10 cellular contexts compared by ENCODE assay signal in the genomic region with DNA sequence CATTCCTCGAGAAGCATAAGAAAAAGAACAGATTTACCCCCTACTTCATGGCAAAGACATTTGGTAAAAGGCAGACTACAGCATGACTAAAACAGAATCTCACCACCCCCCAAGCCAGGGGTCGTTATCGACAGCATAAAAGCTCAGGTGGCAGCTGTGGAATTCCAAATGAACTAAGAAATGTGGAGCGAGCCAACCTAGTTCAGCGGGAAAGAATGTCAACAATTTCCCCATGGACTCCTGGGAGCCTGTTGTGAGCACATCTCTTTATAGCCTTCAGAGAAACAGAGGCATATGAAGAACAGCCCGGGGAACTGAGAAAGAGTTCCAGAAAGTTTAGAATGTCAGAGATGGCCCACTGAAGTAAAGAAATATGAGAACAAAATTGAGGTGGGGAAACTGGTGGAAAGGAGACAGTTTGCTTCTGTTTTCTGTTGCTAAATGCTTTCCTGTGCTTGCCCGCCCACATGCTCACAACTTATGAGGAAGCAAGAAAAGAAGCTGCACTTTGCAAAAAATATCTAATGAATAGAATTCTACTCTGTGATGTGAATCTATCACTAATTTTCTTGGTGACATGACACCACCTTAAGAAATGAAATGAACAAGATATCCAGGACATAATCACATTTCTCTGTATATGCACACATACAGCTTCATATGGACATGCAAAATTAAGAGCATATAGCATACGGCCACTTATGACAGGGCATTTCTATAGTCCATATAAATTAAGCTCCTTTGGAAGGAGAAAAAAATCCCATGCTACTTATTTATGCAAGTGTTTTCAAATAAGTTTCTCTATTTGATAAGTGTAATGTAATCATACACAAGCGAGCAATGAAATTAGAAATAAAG.
DNase-seq lines count a peak whose midpoint lies in the region; ATAC-seq, FAIRE-seq and TF ChIP-seq lines count a peak whose summit lies in the region.
"Had no signal": no experiment of that assay in that cellular context is flagged by ENCODE, and none has a peak within 500 bp of the region (broad histone marks: within the 10 kb centered on the region; RNA-seq: fewer than 3 reads in every experiment).

No MANE protein-coding gene starts in this region.

- H3K36me3 ChIP-seq in HUES48 (ENCODE audit: control insufficient read depth, insufficient read depth, low read length) (no peaks in the 10 kb centered on the region), mammary epithelial cell (ENCODE audit: insufficient read depth, low read length) (no peaks in the 10 kb centered on the region), mesodermal cell (ENCODE audit: control insufficient read depth, insufficient read depth, low read length) (no peaks in the 10 kb centered on the region), Peyer's patch (no peaks in the 10 kb centered on the region)
- H3K36me3 ChIP-seq: BLaER1 treated with 17β-estradiol and CSF1 and Interleukin-3, amounts not matched to agents 10 nM and 100 nM had no signal

- H3K9me3 ChIP-seq in A549 (no peaks in the 10 kb centered on the region), HUES48 (ENCODE audit: control insufficient read depth, insufficient read depth, low read length) (no peaks in the 10 kb centered on the region), mammary epithelial cell (replicated peaks; ENCODE audit: insufficient read depth, low read length) (no peaks in the 10 kb centered on the region), mesodermal cell (ENCODE audit: control insufficient read depth, low read length) (no peaks in the 10 kb centered on the region), Peyer's patch (no peaks in the 10 kb centered on the region)

- no peak for TF ChIP-seq CTCF in A549 (IDR thresholded peaks at IDR 0.05)
- no peak for TF ChIP-seq CTCF in mammary epithelial cell (conservative IDR thresholded peaks at IDR 0.05 in 1 of 2, IDR thresholded peaks at IDR 0.05 in 1 of 2; ENCODE audit: extremely low read depth in 1 of 2, insufficient read depth in 1 of 2, low read depth in 1 of 2, low read length in 2 of 2)
- no peak for TF ChIP-seq CTCF in Peyer's patch (IDR thresholded peaks at IDR 0.05)

- dilution Hi-C loops in mammary epithelial cell (cut with HindIII; ENCODE audit: low sequenced_read_pairs): no loop called here

- WGBS in A549 (ENCODE audit: missing lambda C conversion rate): 25% methylated on average over 9 of the region's 9 CpGs
- 24% methylated on average over 9 of the region's 9 CpGs for WGBS in mammary epithelial cell (ENCODE audit: low coverage, missing lambda C conversion rate)
- 0% methylated on average over 3 of the region's 9 CpGs; no CpG with 5 or more reads in 1 of the 2 experiments for WGBS in mesodermal cell (ENCODE audit: insufficient coverage in 2 of 2), 2 experiments

- H3K27me3 ChIP-seq in HUES48 (ENCODE audit: control insufficient read depth, insufficient read depth, low read length) (no peaks in the 10 kb centered on the region), mammary epithelial cell (ENCODE audit: insufficient read depth, low read length) (no peaks in the 10 kb centered on the region), Peyer's patch (no peaks in the 10 kb centered on the region)

- CTCF ChIA-PET in A549 (lab: Yijun Ruan, JAX): interaction anchor here (0.6 to 2.5 kb wide), 5 partner anchors 9 to 566 kb away, joined by 3 to 11 read pairs (median 4); no protein-coding TSS in a partner anchor
- CTCF ChIA-PET in mammary epithelial cell (lab: Charles Lee; ENCODE audit: low non-redundant PET): no interaction called here

- TF ChIP-seq RAD21 in A549 (conservative IDR thresholded peaks at IDR 0.05 in 1 of 2, IDR thresholded peaks at IDR 0.05 in 1 of 2): no peak

- peak overlapping the region; percentile 75 for H2AFZ ChIP-seq in mammary epithelial cell (ENCODE audit: low read depth, low read length)

- H3K4me3 ChIP-seq in A549 (peak overlapping the region; percentile 9; the same call in 1 of the 3 replicates), HUES48 (ENCODE audit: low read depth, low read length) (peak overlapping the region; percentile 1; the same call in 1 of the 2 replicates), mammary epithelial cell (replicated peaks in 1 of 3; ENCODE audit: insufficient read depth in 1 of 3, low read depth in 2 of 3, low read length in 3 of 3) (no peak overlapping the region), mesodermal cell (ENCODE audit: extremely low read depth, insufficient read depth, low read length, poor library complexity, severe bottlenecking) (no peak overlapping the region), Peyer's patch (no peak overlapping the region)
- H3K4me3 ChIP-seq: BLaER1 treated with 17β-estradiol and CSF1 and Interleukin-3, amounts not matched to agents 10 nM and 100 nM had no signal

- H3K27ac ChIP-seq in A549 (peak overlapping the region; percentile 56 to 74), HUES48 (ENCODE audit: low read depth, low read length) (peak overlapping the region; percentile 69), mammary epithelial cell (ENCODE audit: insufficient read depth, low read depth, low read length) (no peak overlapping the region), mesodermal cell (ENCODE audit: low read depth, low read length, severe bottlenecking) (peak overlapping the region; percentile 98), Peyer's patch (no peak overlapping the region)
- H3K27ac ChIP-seq: BLaER1 treated with 17β-estradiol and CSF1 and Interleukin-3, amounts not matched to agents 10 nM and 100 nM; epithelial cell of prostate had no signal

- H3K9ac ChIP-seq in HUES48 (ENCODE audit: low read depth, low read length) (peak overlapping the region; percentile 1; the same call in 1 of the 2 replicates), mammary epithelial cell (ENCODE audit: insufficient read depth, low read length) (peak overlapping the region; percentile 11)
- H3K9ac ChIP-seq: BLaER1 treated with 17β-estradiol and CSF1 and Interleukin-3, amounts not matched to agents 10 nM and 100 nM had no signal

- BruUV-seq in mammary epithelial cell (replicated peaks; lab: Mats Ljungman, UMichigan): no TSS peak

- DNase-seq in A549 (ENCODE audit: low read depth in 1 of 2, low spot score in 1 of 2): peak; percentile 39 to 45
- no peak for DNase-seq in mammary epithelial cell
- DNase-seq in HT-29 (ENCODE audit: low spot score): no peak
- no peak for DNase-seq in NCI-H345 treated with DMSO at 0.1 percent for 48 hours (lab: John Stamatoyannopoulos, UW; ENCODE audit: unreplicated experiment)
- no peak for DNase-seq in Peyer's patch
- no peak for DNase-seq in T-helper 9 cell

- H3K4me1 ChIP-seq in A549: peaks cover 35% of the 10 kb centered on the region
- peaks cover 50% of the 10 kb centered on the region for H3K4me1 ChIP-seq in HUES48 (ENCODE audit: control insufficient read depth, insufficient read depth, low read length)
- peaks cover 13% of the 10 kb centered on the region for H3K4me1 ChIP-seq in mammary epithelial cell (ENCODE audit: insufficient read depth, low read length)
- peaks cover 27% of the 10 kb centered on the region for H3K4me1 ChIP-seq in mesodermal cell (ENCODE audit: control insufficient read depth, insufficient read depth, low read length, poor library complexity, severe bottlenecking)
- no peaks in the 10 kb centered on the region for H3K4me1 ChIP-seq in Peyer's patch

- intact Hi-C loops in mammary epithelial cell (cut with micrococcal nuclease): loop anchor here (5.0 kb wide), 1 partner anchor 347 kb away; no protein-coding TSS in a partner anchor

- TF ChIP-seq POLR2A in A549 (IDR thresholded peaks at IDR 0.05; ENCODE audit: low read length) (no peak), Peyer's patch (IDR thresholded peaks at IDR 0.05) (no peak)

- TF ChIP-seq EP300 in A549 (IDR thresholded peaks at IDR 0.05): no peak

- H4K20me1 ChIP-seq in mammary epithelial cell (ENCODE audit: insufficient read depth, low read length): no peaks in the 10 kb centered on the region
- H4K20me1 ChIP-seq: BLaER1 treated with 17β-estradiol and CSF1 and Interleukin-3, amounts not matched to agents 10 nM and 100 nM had no signal

- peak overlapping the region; percentile 74 for H3K4me2 ChIP-seq in A549
- peak overlapping the region; percentile 30 for H3K4me2 ChIP-seq in mammary epithelial cell (ENCODE audit: insufficient read depth, low read depth, low read length)

- no peaks in the 10 kb centered on the region for H3K79me2 ChIP-seq in mammary epithelial cell (ENCODE audit: insufficient read depth, low read length)

- peak; percentile 99 for FAIRE-seq in A549 (lab: Jason Lieb, UNC)

- peak; percentile 66 to 90; a peak in 5 of 6 replicates for ATAC-seq in A549

- POLR2A ChIA-PET in A549 (lab: Yijun Ruan, JAX): no interaction called here

- in situ Hi-C loops in mammary epithelial cell (cut with MboI; ENCODE audit: low sequenced_read_pairs in 2 of 2): no loop called here

TF ChIP-seq in A549, 52 proteins besides CTCF, POLR2A, EP300 and RAD21:
- TF ChIP-seq, protein P1, sequence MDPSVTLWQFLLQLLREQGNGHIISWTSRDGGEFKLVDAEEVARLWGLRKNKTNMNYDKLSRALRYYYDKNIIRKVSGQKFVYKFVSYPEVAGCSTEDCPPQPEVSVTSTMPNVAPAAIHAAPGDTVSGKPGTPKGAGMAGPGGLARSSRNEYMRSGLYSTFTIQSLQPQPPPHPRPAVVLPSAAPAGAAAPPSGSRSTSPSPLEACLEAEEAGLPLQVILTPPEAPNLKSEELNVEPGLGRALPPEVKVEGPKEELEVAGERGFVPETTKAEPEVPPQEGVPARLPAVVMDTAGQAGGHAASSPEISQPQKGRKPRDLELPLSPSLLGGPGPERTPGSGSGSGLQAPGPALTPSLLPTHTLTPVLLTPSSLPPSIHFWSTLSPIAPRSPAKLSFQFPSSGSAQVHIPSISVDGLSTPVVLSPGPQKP (IDR thresholded peaks at IDR 0.05; ENCODE audit: low read depth, low read length): no peak
- TF ChIP-seq, protein P2, sequence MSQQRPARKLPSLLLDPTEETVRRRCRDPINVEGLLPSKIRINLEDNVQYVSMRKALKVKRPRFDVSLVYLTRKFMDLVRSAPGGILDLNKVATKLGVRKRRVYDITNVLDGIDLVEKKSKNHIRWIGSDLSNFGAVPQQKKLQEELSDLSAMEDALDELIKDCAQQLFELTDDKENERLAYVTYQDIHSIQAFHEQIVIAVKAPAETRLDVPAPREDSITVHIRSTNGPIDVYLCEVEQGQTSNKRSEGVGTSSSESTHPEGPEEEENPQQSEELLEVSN (IDR thresholded peaks at IDR 0.05; ENCODE audit: borderline replicate concordance, low read depth): no peak
- TF ChIP-seq, protein P3, sequence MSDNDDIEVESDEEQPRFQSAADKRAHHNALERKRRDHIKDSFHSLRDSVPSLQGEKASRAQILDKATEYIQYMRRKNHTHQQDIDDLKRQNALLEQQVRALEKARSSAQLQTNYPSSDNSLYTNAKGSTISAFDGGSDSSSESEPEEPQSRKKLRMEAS (IDR thresholded peaks at IDR 0.05): 0 out of 2 replicates have a peak, but pooled peaks have one; percentile 16
- peak; percentile 39; the same call in 1 of the 2 replicates for TF ChIP-seq GATA3 (IDR thresholded peaks at IDR 0.05; ENCODE audit: borderline replicate concordance)

Comparison
In these comparisons a context has a peak if more than half of its experiments do, and no peak if none do; other contexts are left out.
1. DNase-seq: peak in A549 (2 of 2); none in mammary epithelial cell (single experiment), HT-29 (single experiment), NCI-H345 treated with DMSO at 0.1 percent for 48 hours (single experiment), Peyer's patch (0 of 3) and T-helper 9 cell (single experiment).
2. H3K27ac ChIP-seq: peak in A549 (2 of 2), HUES48 (single experiment) and mesodermal cell (single experiment); none in mammary epithelial cell (single experiment) and Peyer's patch (0 of 4).
3. H3K4me3 ChIP-seq: peak in A549 (single experiment) and HUES48 (single experiment); none in mammary epithelial cell (0 of 3), mesodermal cell (single experiment) and Peyer's patch (0 of 4).